8 cellular contexts compared by ENCODE assay signal in the genomic region with DNA sequence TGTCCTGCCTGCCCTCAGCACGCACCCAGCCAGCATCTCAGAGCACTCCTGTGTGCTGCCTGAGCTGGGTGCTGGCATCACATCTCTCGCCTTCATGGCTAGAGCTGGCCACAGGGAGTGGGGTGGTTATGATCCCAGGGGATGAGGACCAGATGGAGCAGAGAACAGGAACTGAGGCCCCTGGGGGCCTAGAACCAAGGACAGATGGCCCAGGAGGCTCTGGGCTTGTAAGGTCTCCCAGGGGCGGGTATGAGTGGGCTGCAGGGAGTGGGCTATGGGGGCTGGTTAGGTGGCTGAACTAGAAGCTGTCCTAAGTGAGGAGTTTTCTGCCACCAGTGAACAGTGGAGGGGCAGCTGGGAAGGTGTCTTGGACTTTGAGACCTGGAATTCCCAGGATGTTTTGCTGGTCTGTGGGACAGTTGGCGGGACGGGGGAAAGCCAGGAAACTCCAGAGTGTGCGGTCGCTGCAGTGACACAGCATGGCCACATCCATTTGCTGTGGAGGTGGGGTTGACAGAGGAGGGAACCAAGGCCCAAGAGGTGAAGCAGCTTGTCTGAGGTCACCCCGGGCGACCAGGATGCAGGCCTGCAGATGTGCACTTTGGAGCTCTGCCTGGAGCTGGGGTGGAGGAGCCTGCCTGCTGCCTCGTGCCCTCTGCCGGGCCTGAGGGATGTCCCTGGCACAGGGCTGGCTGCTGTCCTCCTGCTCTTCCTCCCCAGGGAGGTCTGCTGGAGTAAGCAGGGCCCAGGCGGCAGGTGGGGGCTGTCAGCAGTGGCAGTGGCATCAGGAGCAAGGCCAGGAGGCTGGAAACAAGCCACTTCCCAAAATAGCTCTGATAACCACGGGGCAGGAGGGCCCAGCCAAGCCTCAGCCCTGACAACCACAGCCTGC. TPM values are rescaled to one million over a fixed set of nuclear protein-coding genes. Genes with fewer than 3 reads are reported as not detected.
A peak's percentile ranks its signal among the peaks of the same experiment; 100 is the strongest.
DNase-seq lines count a peak whose midpoint lies in the region; ATAC-seq, FAIRE-seq and TF ChIP-seq lines count a peak whose summit lies in the region.
"Not testable (repeated sequence)": the region's sequence is repeated elsewhere in the genome, so short reads cannot be mapped to it uniquely, and the experiment has no call there.

No MANE protein-coding gene starts in this region.

- not testable (repeated sequence) for H3K79me1 ChIP-seq in H1 (ENCODE audit: low read depth, low read length)

- H3K4ac ChIP-seq in H1 (replicated peaks; ENCODE audit: insufficient read length, low read depth, low read length): not testable (repeated sequence)

- not testable (repeated sequence) for H3K23me2 ChIP-seq in H1 (ENCODE audit: low read depth, low read length)

- not testable (repeated sequence) for H3K36me3 Mint-ChIP-seq in activated CD8-positive, alpha-beta T cell treated with anti-CD3 and anti-CD28 coated beads, Interleukin-2, amount 10 ng/mL, durations not matched to agents 7 days and 5 days (ENCODE audit: low read depth)

- CTCF ChIA-PET in OCI-LY7 (lab: Charles Lee; ENCODE audit: unreplicated experiment); activated CD8-positive, alpha-beta T cell treated with anti-CD3 and anti-CD28 coated beads, Interleukin-2, amount 10 ng/mL, durations not matched to agents 7 days and 5 days (lab: Charles Lee); H1 (lab: Charles Lee; ENCODE audit: partially characterized antibody): not testable (repeated sequence)

- H3K27ac Mint-ChIP-seq in activated CD8-positive, alpha-beta T cell treated with anti-CD3 and anti-CD28 coated beads, Interleukin-2, amount 10 ng/mL, durations not matched to agents 7 days and 5 days: peak overlapping the region; percentile 81

- FAIRE-seq in H1 (lab: Jason Lieb, UNC): not testable (repeated sequence)

- H4K8ac ChIP-seq in H1 (ENCODE audit: extremely low read depth, insufficient read depth, low read length): peak overlapping the region; percentile 51; the same call in 1 of the 2 replicates

- H3K4me2 ChIP-seq in OCI-LY7 (ENCODE audit: low read length); H1 (ENCODE audit: insufficient read depth in 1 of 2, low read depth in 2 of 2, low read length in 2 of 2): not testable (repeated sequence)

- H2BK20ac ChIP-seq in H1 (ENCODE audit: low read length): not testable (repeated sequence)

- H2AFZ ChIP-seq in OCI-LY7 (ENCODE audit: low read length); H1 (ENCODE audit: low read length): not testable (repeated sequence)

- not testable (repeated sequence) for H4K5ac ChIP-seq in H1 (ENCODE audit: insufficient read length, low read depth, low read length)

- not testable (repeated sequence) for H2BK12ac ChIP-seq in H1 (ENCODE audit: low read depth, low read length)

- intact Hi-C loops in OCI-LY7 (cut with micrococcal nuclease; ENCODE audit: unreplicated experiment); cardiac septum (cut with DNase I); ovary (cut with DNase I): not testable (repeated sequence)

- not testable (repeated sequence) for H3K9me3 Mint-ChIP-seq in activated CD8-positive, alpha-beta T cell treated with anti-CD3 and anti-CD28 coated beads, Interleukin-2, amount 10 ng/mL, durations not matched to agents 7 days and 5 days (ENCODE audit: insufficient read depth)

- H3K79me2 ChIP-seq in OCI-LY7 (ENCODE audit: insufficient read depth, low read depth, low read length); H1 (ENCODE audit: control insufficient read depth in 1 of 2, insufficient read depth in 2 of 2, low read length in 2 of 2): not testable (repeated sequence)

- not testable (repeated sequence) for H3K36me3 ChIP-seq in OCI-LY7 (ENCODE audit: insufficient read depth, low read length); H1 (ENCODE audit: control insufficient read depth in 2 of 4, insufficient read depth in 4 of 4, low read length in 3 of 4); ovary; thoracic aorta

- not testable (repeated sequence) for H3K27me3 ChIP-seq in H1 (replicated peaks in 1 of 4; ENCODE audit: control insufficient read depth in 3 of 4, extremely low read depth in 1 of 4, insufficient read depth in 3 of 4, low read length in 3 of 4); ovary; thoracic aorta (replicated peaks; ENCODE audit: insufficient read depth)

- H3K56ac ChIP-seq in H1 (replicated peaks; ENCODE audit: insufficient read length, low read depth, low read length): not testable (repeated sequence)

- not testable (repeated sequence) for TF ChIP-seq CTCF in AG10803 (conservative IDR thresholded peaks at IDR 0.05; ENCODE audit: low read length); OCI-LY7 (conservative IDR thresholded peaks at IDR 0.05; ENCODE audit: low read length); H1 (IDR thresholded peaks at IDR 0.05; ENCODE audit: control extremely low read depth in 1 of 3, insufficient read depth in 1 of 3, low read depth in 1 of 3, low read length in 3 of 3); ovary (IDR thresholded peaks at IDR 0.05); thoracic aorta (IDR thresholded peaks at IDR 0.05)

- H3K23ac ChIP-seq in H1 (ENCODE audit: insufficient read length): not testable (repeated sequence)

- TF ChIP-seq POLR2A in H1 (IDR thresholded peaks at IDR 0.05; ENCODE audit: control extremely low read depth in 1 of 2, low read depth in 2 of 2, low read length in 2 of 2); ovary (IDR thresholded peaks at IDR 0.05): not testable (repeated sequence)

- TF ChIP-seq EP300 in H1 (IDR thresholded peaks at IDR 0.05; ENCODE audit: borderline replicate concordance in 1 of 2, low read depth in 2 of 2, low read length in 2 of 2); ovary (IDR thresholded peaks at IDR 0.05): not testable (repeated sequence)

- WGBS in H1 (ENCODE audit: extremely low coverage in 1 of 2, insufficient coverage in 1 of 2, insufficient read length in 1 of 2, insufficient replicate concordance in 2 of 2, low coverage in 1 of 2, low lambda C conversion rate in 2 of 2, missing lambda C conversion rate in 1 of 2), 2 experiments: 81% methylated on average over 7 of the region's 13 CpGs; no CpG with 5 or more reads in 1 of the 2 experiments
- 7 to 38% (median 22%) methylated on average over 3 to 12 of the region's 13 CpGs for WGBS in ovary, 3 donors

- not testable (repeated sequence) for ATAC-seq in activated CD8-positive, alpha-beta T cell treated with anti-CD3 and anti-CD28 coated beads, Interleukin-2, amount 10 ng/mL, durations not matched to agents 7 days and 5 days
- peak; percentile 40 for ATAC-seq in thoracic aorta (ENCODE audit: insufficient number of reproducible peaks, low FRiP score, low read depth)

- not testable (repeated sequence) for H3K9ac ChIP-seq in H1 (replicated peaks in 1 of 4; ENCODE audit: extremely low read depth in 1 of 4, low read depth in 3 of 4, low read length in 3 of 4)

- H3K4me1 ChIP-seq in OCI-LY7 (ENCODE audit: insufficient read depth, low read length, poor library complexity, severe bottlenecking); H1 (replicated peaks in 1 of 4; ENCODE audit: control insufficient read depth in 3 of 4, insufficient read depth in 4 of 4, low read length in 3 of 4); ovary (ENCODE audit: insufficient read depth); thoracic aorta (ENCODE audit: control insufficient read depth in 1 of 2, low read depth in 2 of 2): not testable (repeated sequence)

- peak overlapping the region; percentile 28 for H3K27ac ChIP-seq in OCI-LY7 (ENCODE audit: low read depth, low read length, poor library complexity, severe bottlenecking)
- not testable (repeated sequence) for H3K27ac ChIP-seq in H1 (ENCODE audit: low read depth, low read length); ovary
- peak overlapping the region in 1 of 2 donors; percentile 49 for H3K27ac ChIP-seq in thoracic aorta

- H3K27me3 Mint-ChIP-seq in activated CD8-positive, alpha-beta T cell treated with anti-CD3 and anti-CD28 coated beads, Interleukin-2, amount 10 ng/mL, durations not matched to agents 7 days and 5 days (ENCODE audit: low read depth): not testable (repeated sequence)

- H3K4me1 Mint-ChIP-seq in activated CD8-positive, alpha-beta T cell treated with anti-CD3 and anti-CD28 coated beads, Interleukin-2, amount 10 ng/mL, durations not matched to agents 7 days and 5 days (ENCODE audit: low read depth): peaks cover 12% of the 10 kb centered on the region

- not testable (repeated sequence) for H2AK5ac ChIP-seq in H1 (ENCODE audit: low read depth, low read length)

- BruUV-seq in OCI-LY7 (replicated peaks; lab: Mats Ljungman, UMichigan): not testable (repeated sequence)

- H2BK15ac ChIP-seq in H1 (ENCODE audit: low read length): not testable (repeated sequence)

- not testable (repeated sequence) for H3K14ac ChIP-seq in H1 (ENCODE audit: insufficient read length)

- not testable (repeated sequence) for H3K18ac ChIP-seq in H1 (ENCODE audit: extremely low read depth, low read length)

- H3K9me2 ChIP-seq in OCI-LY7 (ENCODE audit: insufficient read depth, low read length): not testable (repeated sequence)

- POLR2A ChIA-PET in OCI-LY7 (lab: Charles Lee); activated CD8-positive, alpha-beta T cell treated with anti-CD3 and anti-CD28 coated beads, Interleukin-2, amount 10 ng/mL, durations not matched to agents 7 days and 5 days (lab: Charles Lee); H1 (lab: Charles Lee; ENCODE audit: partially characterized antibody): not testable (repeated sequence)

- H2BK5ac ChIP-seq in H1 (ENCODE audit: low read depth, low read length): not testable (repeated sequence)

- not testable (repeated sequence) for H4K91ac ChIP-seq in H1 (replicated peaks; ENCODE audit: insufficient read length, low read length)

- DNase-seq in AG10803 (ENCODE audit: low read depth) (peak; percentile 12), H1 (ENCODE audit: low read depth in 1 of 2, low spot score in 2 of 2) (peak in 1 of 2 experiments; percentile 33), cardiac septum (ENCODE audit: low spot score) (peak; percentile 89), left kidney (ENCODE audit: low read depth, low spot score) (peak; percentile 9), ovary (peak in 4 of 5 donors; percentile 64 to 76 (median 68))
- DNase-seq in OCI-LY7 (ENCODE audit: low spot score); activated CD8-positive, alpha-beta T cell treated with anti-CD3 and anti-CD28 coated beads, Interleukin-2, amount 10 ng/mL, durations not matched to agents 7 days and 5 days; thoracic aorta (ENCODE audit: low spot score): not testable (repeated sequence)

- H3K4me3 ChIP-seq in AG10803 (ENCODE audit: low read length); OCI-LY7 (ENCODE audit: low read depth, low read length, poor library complexity, severe bottlenecking); H1 (ENCODE audit: extremely low read depth in 1 of 4, insufficient read depth in 2 of 4, low read depth in 3 of 4, low read length in 4 of 4); ovary; thoracic aorta: not testable (repeated sequence)

- not testable (repeated sequence) for H3K4me3 Mint-ChIP-seq in activated CD8-positive, alpha-beta T cell treated with anti-CD3 and anti-CD28 coated beads, Interleukin-2, amount 10 ng/mL, durations not matched to agents 7 days and 5 days

- not testable (repeated sequence) for TF ChIP-seq RAD21 in H1 (IDR thresholded peaks at IDR 0.05 in 1 of 2, conservative IDR thresholded peaks at IDR 0.05 in 1 of 2; ENCODE audit: low read depth in 2 of 2, low read length in 2 of 2)

- not testable (repeated sequence) for H4K20me1 ChIP-seq in OCI-LY7 (ENCODE audit: insufficient read depth, low read length); H1 (replicated peaks in 1 of 2; ENCODE audit: control insufficient read depth in 1 of 2, insufficient read depth in 2 of 2, low read length in 2 of 2)

- not testable (repeated sequence) for H3K9me3 ChIP-seq in OCI-LY7 (ENCODE audit: low read length); H1 (ENCODE audit: insufficient read depth in 2 of 2, low read depth in 1 of 2, low read length in 1 of 2); ovary; thoracic aorta

- not testable (repeated sequence) for H2BK120ac ChIP-seq in H1 (replicated peaks; ENCODE audit: low read depth, low read length)

RNA-seq across cellular contexts. Expression of a gene that starts 16.3 kb away (rescaled TPM):
- not detected in 2 replicates for total RNA-seq in OCI-LY7 (2014; rRNA removed; shearing (Covaris generic))
- total RNA-seq in OCI-LY7 (2022) (0.39 and 0.49 TPM in 2 replicates), cardiac septum (0.86 TPM), ovary (1 to 10 TPM in 4 of 7 donors, under 1 TPM in 3; 0.43 to 3.3 (median 1.5) TPM), thoracic aorta (1 to 10 TPM in 1 of 2 donors, under 1 TPM in 1; 0.42 to 3.1 TPM)
- total RNA-seq in activated CD8-positive, alpha-beta T cell treated with anti-CD3 and anti-CD28 coated beads, Interleukin-2, amount 10 ng/mL, durations not matched to agents 7 days and 5 days: under 1 TPM; 0.83 to 0.84 TPM
- 3.7 and 4.0 TPM in 2 replicates for total RNA-seq in H1 (2021; fragmentation: NEBNext Ultra II Directional; extraction: Animal tissue kit (Norgen Biotek cat#: 25700))
- polyA plus RNA-seq in H1 (2011; rRNA removed) (0.91 and 1.3 TPM in 2 replicates), ovary (1 to 10 TPM; 1.7 to 2.1 TPM)
- polyA plus RNA-seq in H1 (2011; cell fraction: cytosol; rRNA removed): 3.0 TPM
- polyA plus RNA-seq in H1 (2011; cell fraction: nucleus; rRNA removed): 5.9 TPM
- polyA plus RNA-seq in H1 (2012, experiment 1 of 2): 3.4 to 5.3 TPM (median 4.0 TPM) in 4 replicates
- polyA plus RNA-seq in H1 (2012, experiment 2 of 2): 0.07 TPM
- polyA plus RNA-seq in H1 (2013, experiment 1 of 2): 0.89 TPM
- polyA plus RNA-seq in H1 (2013, experiment 2 of 2): 0.87 TPM
- 0.28 and 0.85 TPM in 2 replicates for polyA minus RNA-seq in H1 (2011; rRNA and poly(A)+ RNA removed)
- 1.5 TPM for polyA minus RNA-seq in H1 (2011; cell fraction: cytosol; rRNA and poly(A)+ RNA removed)
- 4.3 TPM for polyA minus RNA-seq in H1 (2011; cell fraction: nucleus; rRNA and poly(A)+ RNA removed)
